Comparison of ENCODE assay signal across 1 cellular context in the genomic region with DNA sequence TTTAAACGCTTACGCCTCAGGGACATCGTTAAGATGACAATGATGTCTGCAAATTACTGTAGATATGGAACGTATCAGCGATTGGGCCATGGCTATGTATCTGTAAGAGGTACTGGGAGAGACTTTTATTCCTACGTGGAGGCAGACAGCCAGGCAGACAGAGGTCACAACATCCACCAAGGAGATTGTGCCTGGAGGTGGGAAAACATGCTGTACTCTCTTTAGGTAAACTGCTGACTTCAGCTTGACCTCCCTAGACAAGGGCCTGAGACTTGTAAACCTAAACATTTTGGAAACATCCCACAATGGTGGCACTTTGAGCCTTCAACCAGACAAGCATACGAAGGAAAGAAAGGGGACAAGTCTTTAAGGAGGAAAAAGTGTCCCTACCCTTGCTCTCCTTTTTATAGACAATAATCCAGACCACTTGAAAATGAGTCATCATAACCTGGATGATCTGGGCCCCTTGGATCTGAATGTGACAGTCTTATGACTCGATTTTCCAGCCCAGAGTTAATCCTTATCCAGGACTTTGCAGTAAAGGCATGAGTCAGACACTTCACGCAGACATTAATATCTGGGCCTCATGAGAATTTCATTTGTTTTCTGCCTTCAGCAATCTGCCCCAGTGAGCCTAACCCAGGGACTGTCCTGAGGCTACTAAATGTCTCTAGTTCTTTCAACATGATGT.
TF ChIP-seq lines count a peak whose summit lies in the region.

No MANE protein-coding gene starts in this region.

TF ChIP-seq in K562, 482 proteins besides CTCF, POLR2A, EP300 and RAD21:
- TF ChIP-seq, protein P1, sequence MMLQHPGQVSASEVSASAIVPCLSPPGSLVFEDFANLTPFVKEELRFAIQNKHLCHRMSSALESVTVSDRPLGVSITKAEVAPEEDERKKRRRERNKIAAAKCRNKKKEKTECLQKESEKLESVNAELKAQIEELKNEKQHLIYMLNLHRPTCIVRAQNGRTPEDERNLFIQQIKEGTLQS (IDR thresholded peaks at IDR 0.05), result peak; percentile 41; the same call in 1 of the 2 replicates
- TF ChIP-seq, protein P1 (CRISPR knock-in tag; conservative IDR thresholded peaks at IDR 0.05), result no peak
- TF ChIP-seq, protein P2, sequence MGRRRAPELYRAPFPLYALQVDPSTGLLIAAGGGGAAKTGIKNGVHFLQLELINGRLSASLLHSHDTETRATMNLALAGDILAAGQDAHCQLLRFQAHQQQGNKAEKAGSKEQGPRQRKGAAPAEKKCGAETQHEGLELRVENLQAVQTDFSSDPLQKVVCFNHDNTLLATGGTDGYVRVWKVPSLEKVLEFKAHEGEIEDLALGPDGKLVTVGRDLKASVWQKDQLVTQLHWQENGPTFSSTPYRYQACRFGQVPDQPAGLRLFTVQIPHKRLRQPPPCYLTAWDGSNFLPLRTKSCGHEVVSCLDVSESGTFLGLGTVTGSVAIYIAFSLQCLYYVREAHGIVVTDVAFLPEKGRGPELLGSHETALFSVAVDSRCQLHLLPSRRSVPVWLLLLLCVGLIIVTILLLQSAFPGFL (CRISPR knock-in tag; IDR thresholded peaks at IDR 0.05), result no peak
TF ChIP-seq in K562: peak in this region for 1.
